Comparison of ENCODE assay signal across 8 cellular contexts in the genomic region with DNA sequence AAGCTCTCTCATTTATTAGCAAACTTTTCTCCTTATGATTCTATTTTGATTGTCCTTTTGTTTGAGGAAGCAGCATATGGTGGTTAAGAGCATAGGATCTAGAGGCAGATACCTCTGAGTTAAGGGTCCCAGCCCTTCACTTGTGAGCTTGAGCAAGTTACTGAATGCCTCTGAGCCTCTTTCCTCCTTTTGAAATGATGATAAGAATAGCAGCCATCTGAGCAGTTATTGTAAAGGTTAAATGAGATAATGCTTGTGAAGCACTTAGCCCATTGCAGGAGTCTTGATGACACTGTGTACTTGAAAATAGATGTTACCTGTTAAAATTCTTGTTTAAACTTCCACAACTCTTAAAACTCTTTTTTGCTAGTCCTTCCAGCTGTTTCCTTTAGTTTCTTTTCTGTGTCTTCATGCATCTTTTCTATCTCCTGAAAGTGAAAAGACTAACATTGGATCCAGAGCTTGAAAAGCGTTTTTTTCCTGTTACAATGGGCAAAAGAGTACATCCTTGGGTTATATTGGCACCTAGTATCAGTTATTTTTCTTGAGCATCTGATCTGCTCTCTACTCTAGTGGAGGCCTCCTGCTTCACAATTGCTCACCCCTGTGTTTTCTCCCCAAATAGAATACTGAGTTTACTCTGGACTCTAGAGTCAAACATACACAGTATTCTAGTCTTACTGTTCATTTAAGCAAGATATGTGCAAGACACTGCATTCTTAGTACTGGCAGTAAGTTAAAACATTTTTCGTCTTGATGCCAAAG. TPM values are rescaled to one million over a fixed set of nuclear protein-coding genes. Genes with fewer than 3 reads are reported as not detected.
DNase-seq lines count a peak whose midpoint lies in the region; TF ChIP-seq lines count a peak whose summit lies in the region.

No MANE protein-coding gene starts in this region.

- H3K79me2 ChIP-seq in OCI-LY3 (ENCODE audit: low read length) = peaks cover 81% of the 10 kb centered on the region

- H3K36me3 ChIP-seq in OCI-LY3 (replicated peaks; ENCODE audit: low read depth, low read length) = peaks cover 18% of the 10 kb centered on the region

- H3K36me3 Mint-ChIP-seq in endothelial cell (ENCODE audit: low read depth, unreplicated experiment) = peaks cover 8% of the 10 kb centered on the region

- H3K4me3 Mint-ChIP-seq in endothelial cell (ENCODE audit: unreplicated experiment) = peak overlapping the region; percentile 97

- no peaks in the 10 kb centered on the region for H3K9me3 ChIP-seq in OCI-LY3 (ENCODE audit: insufficient read depth, low read length)

- TF ChIP-seq CTCF in GM12865 (IDR thresholded peaks at IDR 0.05; ENCODE audit: insufficient read depth, low read depth, low read length, missing control alignments) (no peak), OCI-LY3 (IDR thresholded peaks at IDR 0.05; ENCODE audit: low read depth, low read length) (no peak), endothelial cell (IDR thresholded peaks at IDR 0.05; ENCODE audit: unreplicated experiment) (no peak)

- peaks cover 40% of the 10 kb centered on the region for H3K4me1 ChIP-seq in OCI-LY3 (ENCODE audit: low read length)

- H3K4me3 ChIP-seq in GM12865 (ENCODE audit: low read depth, low read length) (peak overlapping the region; percentile 89), OCI-LY3 (ENCODE audit: low read length) (peak overlapping the region; percentile 94)

- intact Hi-C loops in head of caudate nucleus (cut with DNase I) = loop anchor here (10.0 kb wide), 1 partner anchor 56 kb away; no protein-coding TSS in a partner anchor

- H2AFZ ChIP-seq in OCI-LY3 (ENCODE audit: low read depth, low read length) = no peak overlapping the region

- no peaks in the 10 kb centered on the region for H3K9me3 Mint-ChIP-seq in endothelial cell (ENCODE audit: unreplicated experiment)

- H3K27ac ChIP-seq in OCI-LY3 (ENCODE audit: low read length) = no peak overlapping the region

- no peaks in the 10 kb centered on the region for H3K27me3 ChIP-seq in OCI-LY3 (ENCODE audit: low read depth, low read length)

- DNase-seq in GM12865 (ENCODE audit: low read depth) (peak; percentile 30), endothelial cell (ENCODE audit: low spot score) (no peak), pons (ENCODE audit: low spot score) (peak; percentile 28), inferior parietal cortex (ENCODE audit: extremely low spot score) (no peak), head of caudate nucleus (no peak), DMS153 (lab: John Stamatoyannopoulos, UW) (no peak)
- DNase-seq in activated CD8-positive, alpha-beta memory T cell treated with anti-CD3 and anti-CD28 coated beads, Interleukin-2, amount 50 U/mL, for 4 hours = no peak

- H3K4me2 ChIP-seq in OCI-LY3 (ENCODE audit: low read length) = peak overlapping the region; percentile 85

- H3K4me1 Mint-ChIP-seq in endothelial cell (ENCODE audit: unreplicated experiment) = peaks cover 50% of the 10 kb centered on the region

- no peak overlapping the region for H3K9ac ChIP-seq in OCI-LY3 (ENCODE audit: low read length)

- H3K27ac Mint-ChIP-seq in endothelial cell (ENCODE audit: unreplicated experiment) = peak overlapping the region; percentile 37

- H4K20me1 ChIP-seq in OCI-LY3 (ENCODE audit: insufficient read depth, low read length) = peaks cover 69% of the 10 kb centered on the region

- H3K27me3 Mint-ChIP-seq in endothelial cell (ENCODE audit: unreplicated experiment) = peaks cover 5% of the 10 kb centered on the region

RNA-seq across cellular contexts. Expression of a gene that starts 3.1 kb away (rescaled TPM):
- 203 TPM for total RNA-seq in endothelial cell (ENCODE audit: unreplicated experiment)

Comparison
In these comparisons a context has a peak if more than half of its experiments do, and no peak if none do; other contexts are left out.
1. DNase-seq: peak in GM12865 (single experiment) and pons (single experiment); none in endothelial cell (single experiment), inferior parietal cortex (single experiment), activated CD8-positive, alpha-beta memory T cell treated with anti-CD3 and anti-CD28 coated beads, Interleukin-2, amount 50 U/mL, for 4 hours (single experiment), head of caudate nucleus (0 of 42) and DMS153 (single experiment).